ENCODE assay signal across 18 cellular contexts in the genomic region with DNA sequence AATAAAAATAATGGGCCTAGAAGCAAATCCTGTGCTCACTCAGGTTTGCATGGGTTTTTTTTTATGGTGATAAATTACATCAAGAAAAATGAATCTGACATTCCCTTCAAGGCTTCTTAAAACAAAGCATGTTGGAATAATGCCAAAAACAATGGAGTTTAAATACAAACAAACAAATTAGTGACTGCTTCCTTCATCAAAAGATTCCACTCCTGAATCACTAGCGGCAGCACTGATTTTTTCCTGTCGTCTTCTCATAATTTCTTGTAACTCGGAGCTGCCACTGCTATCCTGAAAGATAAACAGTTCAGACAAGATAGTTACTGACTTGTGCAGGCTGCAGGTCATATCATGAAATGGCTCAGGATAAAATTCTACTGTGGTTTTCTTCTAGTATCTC.
DNase-seq lines count a peak whose midpoint lies in the region; TF ChIP-seq lines count a peak whose summit lies in the region.
"Had no signal": no experiment of that assay in that cellular context is flagged by ENCODE, and none has a peak within 500 bp of the region (broad histone marks: within the 10 kb centered on the region; RNA-seq: fewer than 3 reads in every experiment).

No MANE protein-coding gene starts in this region.

- H3K4me3 ChIP-seq in choroid plexus epithelial cell (ENCODE audit: low read depth, low read length): no peak overlapping the region

- DNase-seq in NCI-H1105 treated with DMSO at 0.1 percent for 48 hours (lab: John Stamatoyannopoulos, UW): peak; percentile 5
- no peak for DNase-seq in NCI-H1105 (lab: John Stamatoyannopoulos, UW)
- DNase-seq in choroid plexus epithelial cell (ENCODE audit: low read depth): peak; percentile 56
- DNase-seq in kidney glomerular epithelial cell (lab: John Stamatoyannopoulos, UW): peak; percentile 24
- no peak for DNase-seq in CD1c-positive myeloid dendritic cell (ENCODE audit: extremely low spot score)
- DNase-seq in NCI-H774 (lab: John Stamatoyannopoulos, UW): no peak
- DNase-seq in activated gamma-delta T cell treated with Interleukin-2 at 50 U/mL for 16 hours: no peak
- DNase-seq in NCI-H748 (lab: John Stamatoyannopoulos, UW; ENCODE audit: unreplicated experiment): no peak
- DNase-seq: BE2C; CD4-positive, alpha-beta memory T cell; DMS79 treated with DMSO at 0.1 percent for 48 hours; GOT3; NCI-H1092; NCI-H1694 treated with DMSO at 0.1 percent for 48 hours; NCI-H526 treated with DMSO at 0.1 percent for 48 hours; NK-92 treated with Interleukin-12 subunit alpha and Interleukin-12 subunit beta, amount 100 ng/mL, for 24 hours; RPMI8226; SIG-M5 had no signal

- TF ChIP-seq CTCF in choroid plexus epithelial cell (conservative IDR thresholded peaks at IDR 0.05; ENCODE audit: low read depth, low read length): no peak

Comparison
In these comparisons a context has a peak if more than half of its experiments do, and no peak if none do; other contexts are left out.
1. DNase-seq: peak in NCI-H1105 treated with DMSO at 0.1 percent for 48 hours (single experiment), choroid plexus epithelial cell (single experiment) and kidney glomerular epithelial cell (single experiment); none in NCI-H1105 (single experiment), CD1c-positive myeloid dendritic cell (single experiment), NCI-H774 (single experiment), activated gamma-delta T cell treated with Interleukin-2 at 50 U/mL for 16 hours (single experiment) and NCI-H748 (single experiment).